4 cellular contexts compared by ENCODE assay signal in genomic region chr7:22704722-22705121, GRCh38. TPM values are rescaled to one million over a fixed set of nuclear protein-coding genes. Genes with fewer than 3 reads are reported as not detected.
"Had no signal": no experiment of that assay in that cellular context is flagged by ENCODE, and none has a peak within 500 bp of the region (broad histone marks: within the 10 kb centered on the region; RNA-seq: fewer than 3 reads in every experiment).

No MANE protein-coding gene starts in this region.

RNA-seq across cellular contexts. Expression of gene IL6, which starts 22.3 kb away (rescaled TPM):
- total RNA-seq: activated naive CD4-positive, alpha-beta T cell treated with anti-CD3 and anti-CD28 coated beads, Interleukin-2, amount 50 U/mL, for 72 hours; cardiac muscle cell; esophagus mucosa; frontal cortex had no signal
- polyA plus RNA-seq: cardiac muscle cell had no signal
